ENCODE assay signal across 10 cellular contexts in genomic region chr22:37831472-37831871, GRCh38. TPM values are rescaled to one million over a fixed set of nuclear protein-coding genes. Genes with fewer than 3 reads are reported as not detected.
"Had no signal": no experiment of that assay in that cellular context is flagged by ENCODE, and none has a peak within 500 bp of the region (broad histone marks: within the 10 kb centered on the region; RNA-seq: fewer than 3 reads in every experiment).

No MANE protein-coding gene starts in this region.

- H3K9me3 Mint-ChIP-seq: GM23338, HFFc6 had no signal

- DNase-seq: HFFc6, IMR-90, KBM-7 had no signal

- H3K4me1 Mint-ChIP-seq: GM23338 had no signal

- H2AFZ ChIP-seq: GM23338 had no signal

- H3K4me1 ChIP-seq: HAP-1 had no signal

- H3K27ac Mint-ChIP-seq: GM23338, HFFc6 had no signal

- H3K4me3 Mint-ChIP-seq: GM23338, HFFc6 had no signal

- H3K9me3 ChIP-seq: HAP-1 had no signal

- ATAC-seq: GM23338, HCT116 had no signal

- H3K4me3 ChIP-seq: GM23338, HAP-1 had no signal

- H3K4me2 ChIP-seq: GM23338 had no signal

- H3K27ac ChIP-seq: HL-60 had no signal

- FAIRE-seq: H1, H54 had no signal

RNA-seq across cellular contexts. Expression of gene GALR3, which starts 8.3 kb away (rescaled TPM):
- total RNA-seq: HFFc6, HT1080, IMR-90 had no signal
- polyA plus RNA-seq: IMR-90 had no signal
